1 cellular context compared by ENCODE assay signal in the genomic region with DNA sequence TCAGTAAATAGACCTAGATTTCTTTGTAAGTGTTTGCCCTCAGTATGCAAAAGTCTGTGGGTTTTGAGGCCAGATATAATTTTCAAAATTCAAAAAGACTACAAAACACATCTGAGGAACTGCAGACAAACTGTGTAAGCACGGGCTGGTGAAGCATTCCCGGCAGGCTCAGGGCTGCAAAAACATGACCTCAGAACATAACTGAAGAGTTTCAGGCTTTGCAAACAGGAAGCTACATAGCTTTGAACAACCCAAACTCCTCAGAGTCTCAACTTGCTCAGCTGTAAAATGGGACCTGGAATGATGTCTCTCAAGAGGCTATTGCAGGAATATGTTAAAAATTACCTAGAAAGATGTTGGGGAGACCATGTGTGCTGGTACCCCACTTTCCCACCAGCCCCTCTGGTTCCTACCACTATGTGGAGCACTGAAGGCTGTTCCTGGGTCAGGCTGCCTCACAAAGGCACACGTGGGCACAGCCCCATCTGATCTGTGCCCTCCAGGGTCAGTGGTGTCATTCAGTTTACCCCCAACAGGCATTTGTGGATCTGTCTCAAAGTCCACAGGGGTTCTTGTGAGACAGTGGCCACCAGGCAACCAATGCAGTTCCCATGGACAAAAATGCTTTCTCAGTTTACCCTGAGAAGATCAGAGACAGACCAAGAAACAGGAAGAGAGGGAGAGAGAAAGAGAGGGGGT.
TF ChIP-seq lines count a peak whose summit lies in the region.

No MANE protein-coding gene starts in this region.

TF ChIP-seq in SK-N-SH treated with all-trans-retinoic acid at 6 μM for 48 hours, 23 proteins besides CTCF, POLR2A, EP300 and RAD21 (continued from another document):
- no peak for TF ChIP-seq ZFP30 (CRISPR knock-in tag; IDR thresholded peaks at IDR 0.05)
- TF ChIP-seq, protein P1, sequence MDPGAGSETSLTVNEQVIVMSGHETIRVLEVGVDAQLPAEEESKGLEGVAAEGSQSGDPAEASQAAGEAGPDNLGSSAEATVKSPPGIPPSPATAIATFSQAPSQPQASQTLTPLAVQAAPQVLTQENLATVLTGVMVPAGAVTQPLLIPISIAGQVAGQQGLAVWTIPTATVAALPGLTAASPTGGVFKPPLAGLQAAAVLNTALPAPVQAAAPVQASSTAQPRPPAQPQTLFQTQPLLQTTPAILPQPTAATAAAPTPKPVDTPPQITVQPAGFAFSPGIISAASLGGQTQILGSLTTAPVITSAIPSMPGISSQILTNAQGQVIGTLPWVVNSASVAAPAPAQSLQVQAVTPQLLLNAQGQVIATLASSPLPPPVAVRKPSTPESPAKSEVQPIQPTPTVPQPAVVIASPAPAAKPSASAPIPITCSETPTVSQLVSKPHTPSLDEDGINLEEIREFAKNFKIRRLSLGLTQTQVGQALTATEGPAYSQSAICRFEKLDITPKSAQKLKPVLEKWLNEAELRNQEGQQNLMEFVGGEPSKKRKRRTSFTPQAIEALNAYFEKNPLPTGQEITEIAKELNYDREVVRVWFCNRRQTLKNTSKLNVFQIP (CRISPR knock-in tag; IDR thresholded peaks at IDR 0.05; ENCODE audit: borderline replicate concordance, low read depth) = no peak
- TF ChIP-seq CSDC2 (CRISPR knock-in tag; IDR thresholded peaks at IDR 0.05) = no peak
- no peak for TF ChIP-seq ESRRG (CRISPR knock-in tag; IDR thresholded peaks at IDR 0.05)
- TF ChIP-seq BACH2 (CRISPR knock-in tag; IDR thresholded peaks at IDR 0.05; ENCODE audit: borderline replicate concordance) = no peak
